12 cellular contexts compared by ENCODE assay signal in the genomic region with DNA sequence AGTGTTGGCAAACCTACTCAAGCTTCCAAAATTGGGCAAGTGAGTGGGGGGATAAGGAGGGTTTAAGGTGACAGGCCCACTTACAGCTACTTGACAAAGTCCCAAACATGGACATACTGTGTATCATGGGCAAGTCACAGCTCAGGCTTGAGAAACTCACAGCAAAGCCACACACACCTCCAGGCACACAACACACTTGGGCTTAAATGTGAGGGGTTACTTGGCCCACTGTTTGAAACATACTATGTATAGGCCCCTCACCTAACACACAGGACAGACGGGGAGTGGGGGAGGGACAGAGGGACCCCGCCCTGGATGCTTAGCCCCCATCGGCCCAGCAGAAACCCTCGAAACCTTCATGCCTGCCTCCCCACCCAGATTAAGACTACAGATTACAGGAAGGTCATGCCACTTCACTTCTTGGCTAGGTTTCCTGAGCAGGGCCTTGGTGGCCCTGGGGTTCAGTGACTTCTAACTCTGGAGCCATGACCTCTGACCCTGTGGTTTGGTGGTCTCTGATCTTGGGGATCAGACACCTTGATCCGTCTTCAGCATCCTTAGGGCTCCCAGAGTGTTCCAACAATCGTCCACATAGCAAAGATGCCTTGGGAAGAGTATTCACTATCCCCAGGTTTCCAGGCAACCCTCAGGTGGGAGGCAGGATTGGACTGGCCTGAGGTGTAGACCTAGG. TPM values are rescaled to one million over a fixed set of nuclear protein-coding genes. Genes with fewer than 3 reads are reported as not detected.
DNase-seq lines count a peak whose midpoint lies in the region; ATAC-seq and TF ChIP-seq lines count a peak whose summit lies in the region.
"Had no signal": no experiment of that assay in that cellular context is flagged by ENCODE, and none has a peak within 500 bp of the region (broad histone marks: within the 10 kb centered on the region; RNA-seq: fewer than 3 reads in every experiment).

No MANE protein-coding gene starts in this region.

- H3K79me2 ChIP-seq in PC-9 (ENCODE audit: low read depth): no peaks in the 10 kb centered on the region
- no peaks in the 10 kb centered on the region for H3K79me2 ChIP-seq in smooth muscle cell (ENCODE audit: low read depth)
- H3K79me2 ChIP-seq in MM.1S (ENCODE audit: low read length): no peaks in the 10 kb centered on the region

- no peak for TF ChIP-seq EP300 in tibial nerve (IDR thresholded peaks at IDR 0.05)

- whole genome bisulfite sequencing in smooth muscle cell (ENCODE audit: low lambda C conversion rate): 95% methylated on average over 6 of the region's 6 CpGs
- WGBS in tibial nerve, 2 donors: 85 to 90% methylated on average over 6 of the region's 6 CpGs

- no peaks in the 10 kb centered on the region; the same call in 1 of the 2 replicates for H3K36me3 ChIP-seq in PC-9 (ENCODE audit: low read depth)
- no peaks in the 10 kb centered on the region for H3K36me3 ChIP-seq in smooth muscle cell (ENCODE audit: low read depth)
- H3K36me3 ChIP-seq in tibial nerve: peaks cover 0 to 33% (median 7%) of the 10 kb centered on the region in 3 donors
- no peaks in the 10 kb centered on the region for H3K36me3 ChIP-seq in MM.1S (replicated peaks; ENCODE audit: insufficient read depth, low read length)

- H4K20me1 ChIP-seq in PC-9 (ENCODE audit: insufficient read depth): no peaks in the 10 kb centered on the region
- H4K20me1 ChIP-seq in smooth muscle cell (ENCODE audit: low read depth): peaks cover 25% of the 10 kb centered on the region
- H4K20me1 ChIP-seq in MM.1S (ENCODE audit: insufficient read depth, low read length): no peaks in the 10 kb centered on the region

- peaks cover 45% of the 10 kb centered on the region for H3K36me3 Mint-ChIP-seq in activated CD4-positive, alpha-beta T cell treated with anti-CD3 and anti-CD28 coated beads, Interleukin-2, amount 10 ng/mL, durations not matched to agents 24 days and 14 days (ENCODE audit: low read depth)
- H3K36me3 Mint-ChIP-seq in endothelial cell (ENCODE audit: low read depth, unreplicated experiment): peaks cover 27% of the 10 kb centered on the region

- DNase-seq in activated CD4-positive, alpha-beta T cell treated with anti-CD3 and anti-CD28 coated beads, Interleukin-2, amount 10 ng/mL, durations not matched to agents 24 days and 14 days: no peak
- DNase-seq in activated CD4-positive, alpha-beta T cell treated with anti-CD3 and anti-CD28 coated beads, Interleukin-2, amount 50 U/mL, for 4 hours: no peak
- DNase-seq in PC-9: no peak
- DNase-seq in endothelial cell (ENCODE audit: low spot score): no peak
- no peak for DNase-seq in smooth muscle cell (lab: John Stamatoyannopoulos, UW; ENCODE audit: unreplicated experiment)
- DNase-seq in tibial nerve (ENCODE audit: low spot score in 2 of 2): no peak
- no peak for DNase-seq in MM.1S
- DNase-seq: activated naive CD4-positive, alpha-beta T cell treated with anti-CD3 and anti-CD28 coated beads for 36 hours; NCI-H2107; small intestine; transverse colon had no signal

- H3K4me1 ChIP-seq in PC-9 (replicated peaks; ENCODE audit: insufficient read depth) (peaks cover 9% of the 10 kb centered on the region; the same call in 1 of the 2 replicates), smooth muscle cell (ENCODE audit: low read depth) (peaks cover 21% of the 10 kb centered on the region), tibial nerve (peaks cover 0 to 48% (median 20%) of the 10 kb centered on the region in 4 donors), MM.1S (ENCODE audit: low read length) (peaks cover 11% of the 10 kb centered on the region)

- TF ChIP-seq POLR2A in tibial nerve (IDR thresholded peaks at IDR 0.05): no peak

- CTCF ChIA-PET in PC-9 (lab: Charles Lee): interaction anchor here (1.1 kb wide), 1 partner anchor 46 kb away, joined by 4 read pairs; no protein-coding TSS in a partner anchor

- no peaks in the 10 kb centered on the region for H3K9me3 Mint-ChIP-seq in activated CD4-positive, alpha-beta T cell treated with anti-CD3 and anti-CD28 coated beads, Interleukin-2, amount 10 ng/mL, durations not matched to agents 24 days and 14 days
- no peaks in the 10 kb centered on the region for H3K9me3 Mint-ChIP-seq in endothelial cell (ENCODE audit: unreplicated experiment)
- H3K9me3 Mint-ChIP-seq: activated naive CD4-positive, alpha-beta T cell treated with anti-CD3 and anti-CD28 coated beads for 36 hours had no signal

- TSS peak; percentile 17 for BruUV-seq in PC-9 (replicated peaks; lab: Mats Ljungman, UMichigan)

- peak overlapping the region; percentile 45 for H3K27ac Mint-ChIP-seq in activated CD4-positive, alpha-beta T cell treated with anti-CD3 and anti-CD28 coated beads, Interleukin-2, amount 10 ng/mL, durations not matched to agents 24 days and 14 days
- peak overlapping the region; percentile 26 for H3K27ac Mint-ChIP-seq in endothelial cell (ENCODE audit: unreplicated experiment)

- H3K27ac ChIP-seq in PC-9 (no peak overlapping the region), smooth muscle cell (ENCODE audit: low read depth) (peak overlapping the region; percentile 43), tibial nerve (no peak overlapping the region), MM.1S (ENCODE audit: low read length) (no peak overlapping the region)

- peaks cover 23% of the 10 kb centered on the region for H3K27me3 Mint-ChIP-seq in activated CD4-positive, alpha-beta T cell treated with anti-CD3 and anti-CD28 coated beads, Interleukin-2, amount 10 ng/mL, durations not matched to agents 24 days and 14 days
- H3K27me3 Mint-ChIP-seq in endothelial cell (ENCODE audit: unreplicated experiment): peaks cover 26% of the 10 kb centered on the region

- H3F3A ChIP-seq in PC-9 (ENCODE audit: insufficient read depth, low read depth) (peaks cover 20% of the 10 kb centered on the region; the same call in 1 of the 2 replicates), smooth muscle cell (ENCODE audit: low read depth) (peaks cover 14% of the 10 kb centered on the region), MM.1S (ENCODE audit: insufficient read depth, low read length) (peaks cover 11% of the 10 kb centered on the region; the same call in 1 of the 2 replicates)

- intact Hi-C loops in activated CD4-positive, alpha-beta T cell treated with anti-CD3 and anti-CD28 coated beads, Interleukin-2, amount 10 ng/mL, durations not matched to agents 24 days and 14 days (cut with micrococcal nuclease): loop anchor here (2.0 kb wide), 1 partner anchor 37 kb away; a partner anchor contains a TSS
- intact Hi-C loops in PC-9 (cut with micrococcal nuclease; ENCODE audit: unreplicated experiment): no loop called here

- no peak overlapping the region for H3K4me3 ChIP-seq in PC-9
- no peak overlapping the region for H3K4me3 ChIP-seq in smooth muscle cell
- no peak overlapping the region for H3K4me3 ChIP-seq in tibial nerve
- H3K4me3 ChIP-seq in MM.1S (ENCODE audit: low read length): no peak overlapping the region
- H3K4me3 ChIP-seq: transverse colon had no signal

- H3K4me1 Mint-ChIP-seq in activated CD4-positive, alpha-beta T cell treated with anti-CD3 and anti-CD28 coated beads, Interleukin-2, amount 10 ng/mL, durations not matched to agents 24 days and 14 days: peaks cover 33% of the 10 kb centered on the region
- H3K4me1 Mint-ChIP-seq in endothelial cell (ENCODE audit: unreplicated experiment): peaks cover 35% of the 10 kb centered on the region

- TF ChIP-seq CTCF in PC-9 (conservative IDR thresholded peaks at IDR 0.05) (no peak), endothelial cell (IDR thresholded peaks at IDR 0.05; ENCODE audit: unreplicated experiment) (no peak), smooth muscle cell (IDR thresholded peaks at IDR 0.05; ENCODE audit: borderline replicate concordance, insufficient read depth, poor library complexity, severe bottlenecking) (no peak), tibial nerve (IDR thresholded peaks at IDR 0.05) (no peak), MM.1S (IDR thresholded peaks at IDR 0.05; ENCODE audit: low read length) (no peak)

- H3K9me3 ChIP-seq in PC-9 (ENCODE audit: insufficient read depth, low read depth) (no peaks in the 10 kb centered on the region), smooth muscle cell (replicated peaks; ENCODE audit: low read depth) (no peaks in the 10 kb centered on the region), tibial nerve (no peaks in the 10 kb centered on the region), MM.1S (replicated peaks; ENCODE audit: insufficient read depth, low read length) (no peaks in the 10 kb centered on the region)
- H3K9me3 ChIP-seq: transverse colon had no signal

- no peaks in the 10 kb centered on the region for H3K9me2 ChIP-seq in PC-9 (ENCODE audit: insufficient read depth)
- H3K9me2 ChIP-seq in MM.1S (replicated peaks; ENCODE audit: insufficient read depth, low read length): no peaks in the 10 kb centered on the region

- H2AFZ ChIP-seq in PC-9 (no peak overlapping the region), smooth muscle cell (ENCODE audit: low read depth) (no peak overlapping the region), MM.1S (ENCODE audit: low read length) (no peak overlapping the region)

- ATAC-seq in HG03196 (IDR thresholded peaks at IDR 0.05; ENCODE audit: unreplicated experiment): no peak

- no peak overlapping the region for H3K9ac ChIP-seq in smooth muscle cell (ENCODE audit: low read depth)
- no peak overlapping the region for H3K9ac ChIP-seq in MM.1S (ENCODE audit: low read length)

- H3K4me3 Mint-ChIP-seq in activated CD4-positive, alpha-beta T cell treated with anti-CD3 and anti-CD28 coated beads, Interleukin-2, amount 10 ng/mL, durations not matched to agents 24 days and 14 days: no peak overlapping the region
- H3K4me3 Mint-ChIP-seq in endothelial cell (ENCODE audit: unreplicated experiment): no peak overlapping the region

- peaks cover 26% of the 10 kb centered on the region for H3K27me3 ChIP-seq in PC-9 (ENCODE audit: insufficient read depth, low read depth)
- no peaks in the 10 kb centered on the region for H3K27me3 ChIP-seq in smooth muscle cell (ENCODE audit: low read depth)
- peaks cover 0 to 36% of the 10 kb centered on the region in 2 donors for H3K27me3 ChIP-seq in tibial nerve
- peaks cover 12% of the 10 kb centered on the region for H3K27me3 ChIP-seq in MM.1S (replicated peaks; ENCODE audit: insufficient read depth, low read length)

- POLR2A ChIA-PET in PC-9 (lab: Charles Lee; ENCODE audit: unreplicated experiment): interaction anchor here (0.7 kb wide), 1 partner anchor 24 kb away, joined by 3 read pairs; no protein-coding TSS in a partner anchor

- H3K4me2 ChIP-seq in PC-9: no peak overlapping the region
- H3K4me2 ChIP-seq in smooth muscle cell: no peak overlapping the region
- no peak overlapping the region for H3K4me2 ChIP-seq in MM.1S (ENCODE audit: low read depth, low read length)

RNA-seq across cellular contexts. Expression of a gene that starts 2.3 kb away (rescaled TPM):
- total RNA-seq in activated CD4-positive, alpha-beta T cell treated with anti-CD3 and anti-CD28 coated beads, Interleukin-2, amount 10 ng/mL, durations not matched to agents 24 days and 14 days: 1.0 and 1.2 TPM in 2 replicates
- 0.17 and 0.73 TPM in 2 replicates for total RNA-seq in PC-9 (2021)
- 82.0 TPM for total RNA-seq in endothelial cell (ENCODE audit: unreplicated experiment)
- total RNA-seq in smooth muscle cell: 6.3 and 39.1 TPM in 2 replicates
- 13.7 and 21.1 TPM in 2 replicates for polyA plus RNA-seq in smooth muscle cell
- 1 to 10 TPM in 2 of 4 donors, under 1 TPM in 2; 0.63 to 1.5 (median 1.1) TPM for total RNA-seq in tibial nerve

RNA-seq across cellular contexts. Expression of a gene that starts 18.2 kb away (rescaled TPM):
- 90.1 and 91.3 TPM in 2 replicates for total RNA-seq in activated CD4-positive, alpha-beta T cell treated with anti-CD3 and anti-CD28 coated beads, Interleukin-2, amount 10 ng/mL, durations not matched to agents 24 days and 14 days
- total RNA-seq in PC-9 (2021) (34.0 and 35.8 TPM in 2 replicates), endothelial cell (ENCODE audit: unreplicated experiment) (101 TPM), smooth muscle cell (20.8 and 21.8 TPM in 2 replicates), tibial nerve (10 to 100 TPM; 28.4 to 54.9 (median 36.9) TPM)
- 6.7 and 10.2 TPM in 2 replicates for polyA plus RNA-seq in smooth muscle cell

RNA-seq across cellular contexts. Expression of a gene that starts 33.6 kb away (rescaled TPM):
- total RNA-seq in activated CD4-positive, alpha-beta T cell treated with anti-CD3 and anti-CD28 coated beads, Interleukin-2, amount 10 ng/mL, durations not matched to agents 24 days and 14 days: 0.30 TPM in 1 of 2 replicates, not detected in the other
- total RNA-seq in PC-9 (2021) (not detected in 2 replicates), endothelial cell (ENCODE audit: unreplicated experiment) (not detected), smooth muscle cell (0.99 TPM in 1 of 2 replicates, not detected in the other), tibial nerve (1 to 10 TPM; 1.8 to 7.8 (median 4.9) TPM)
- 1.4 and 2.1 TPM in 2 replicates for polyA plus RNA-seq in smooth muscle cell

RNA-seq across cellular contexts. Expression of a gene that starts 37.1 kb away (rescaled TPM):
- total RNA-seq in activated CD4-positive, alpha-beta T cell treated with anti-CD3 and anti-CD28 coated beads, Interleukin-2, amount 10 ng/mL, durations not matched to agents 24 days and 14 days: 10.9 and 11.8 TPM in 2 replicates
- total RNA-seq in PC-9 (2021) (38.6 and 58.7 TPM in 2 replicates), endothelial cell (ENCODE audit: unreplicated experiment) (37.1 TPM), smooth muscle cell (21.7 and 28.2 TPM in 2 replicates), tibial nerve (10 to 100 TPM; 37.9 to 77.7 (median 49.8) TPM)
- 34.3 and 36.5 TPM in 2 replicates for polyA plus RNA-seq in smooth muscle cell
